ENCODE assay signal across 15 cellular contexts in the genomic region with DNA sequence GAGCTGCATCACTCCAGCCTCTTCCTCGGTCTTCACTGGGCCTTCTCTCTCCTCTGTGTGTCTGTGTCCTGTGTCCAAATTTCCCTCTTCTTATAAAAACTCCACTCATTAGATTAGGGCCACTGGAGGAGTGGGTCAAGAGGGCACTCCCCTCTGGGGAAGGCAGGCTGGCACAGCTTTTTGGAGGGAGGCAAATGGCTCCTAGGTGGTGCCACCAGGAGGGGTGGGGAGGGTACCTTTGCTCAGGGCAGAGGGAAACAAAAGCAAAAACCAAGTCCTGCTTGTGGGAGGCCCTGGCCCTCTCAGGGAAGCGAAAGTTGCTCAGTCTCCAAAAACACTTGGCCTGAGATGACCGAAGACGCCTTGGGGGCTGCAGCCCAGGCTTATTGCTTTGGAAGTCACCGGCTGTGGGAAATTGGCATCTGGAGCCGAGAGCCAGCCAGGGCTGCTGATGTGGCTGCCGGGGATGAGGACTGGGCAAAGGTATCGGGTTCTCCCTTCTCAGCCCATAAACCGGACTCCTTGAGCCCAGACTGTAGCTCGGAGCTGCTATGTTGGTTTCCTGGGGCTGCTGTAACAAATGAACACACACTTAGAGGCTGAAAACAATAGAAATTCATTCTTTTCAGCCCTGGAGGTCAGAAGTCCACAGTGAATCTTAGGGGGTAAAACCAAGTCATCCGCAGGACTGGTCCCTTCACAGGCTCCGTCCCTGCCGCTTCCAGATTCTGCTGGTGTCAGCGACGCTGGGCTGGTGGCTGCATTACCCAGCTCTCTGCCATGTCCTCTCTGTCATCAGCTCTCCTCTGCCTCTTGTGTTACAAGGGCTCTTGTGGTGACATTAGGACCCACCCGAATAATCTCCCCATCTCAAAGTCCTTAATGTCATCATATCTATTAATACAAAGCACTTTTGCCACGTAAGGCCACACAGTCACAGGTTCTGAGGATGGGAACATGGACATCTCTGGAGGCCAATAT. TPM values are rescaled to one million over a fixed set of nuclear protein-coding genes. Genes with fewer than 3 reads are reported as not detected.
DNase-seq lines count a peak whose midpoint lies in the region; ATAC-seq and TF ChIP-seq lines count a peak whose summit lies in the region.
"Had no signal": no experiment of that assay in that cellular context is flagged by ENCODE, and none has a peak within 500 bp of the region (broad histone marks: within the 10 kb centered on the region; RNA-seq: fewer than 3 reads in every experiment).

No MANE protein-coding gene starts in this region.

- 73% methylated on average over 7 of the region's 17 CpGs for WGBS in right lobe of liver (ENCODE audit: insufficient coverage, low coverage, low lambda C conversion rate, missing lambda C conversion rate)

- intact Hi-C loops in left ventricle myocardium inferior (cut with micrococcal nuclease) (no loop called here), Right ventricle myocardium superior (cut with DNase I) (no loop called here), right lobe of liver (cut with DNase I) (no loop called here), tibial artery (cut with DNase I; ENCODE audit: low total_unique reads) (no loop called here)

- H3K27ac ChIP-seq in left ventricle myocardium inferior (replicated peaks) (peak overlapping the region; percentile 8), HUES48 (ENCODE audit: low read depth, low read length) (peak overlapping the region; percentile 35), right lobe of liver (peak overlapping the region; percentile 53 to 77 (median 53)), tibial artery (peak overlapping the region; percentile 26 to 33)
- H3K27ac ChIP-seq: A549, Peyer's patch had no signal

- H3K9me3 ChIP-seq in left ventricle myocardium inferior (replicated peaks), result no peaks in the 10 kb centered on the region
- peaks cover 2% of the 10 kb centered on the region; the same call in 1 of the 2 replicates for H3K9me3 ChIP-seq in HUES48 (ENCODE audit: control insufficient read depth, insufficient read depth, low read length)
- H3K9me3 ChIP-seq in right lobe of liver, result no peaks in the 10 kb centered on the region
- no peaks in the 10 kb centered on the region for H3K9me3 ChIP-seq in tibial artery
- H3K9me3 ChIP-seq: Caco-2, Peyer's patch had no signal

- no peak overlapping the region for H3K4me3 ChIP-seq in left ventricle myocardium inferior
- no peak overlapping the region for H3K4me3 ChIP-seq in HUES48 (ENCODE audit: low read depth, low read length)
- H3K4me3 ChIP-seq in right lobe of liver, result no peak overlapping the region
- no peak overlapping the region for H3K4me3 ChIP-seq in tibial artery
- H3K4me3 ChIP-seq: A549, Peyer's patch had no signal

- H3K36me3 ChIP-seq in left ventricle myocardium inferior (no peaks in the 10 kb centered on the region), HUES48 (ENCODE audit: control insufficient read depth, insufficient read depth, low read length) (no peaks in the 10 kb centered on the region), right lobe of liver (peaks cover 0 to 6% (median 0%) of the 10 kb centered on the region in 4 donors), tibial artery (no peaks in the 10 kb centered on the region)
- H3K36me3 ChIP-seq: Peyer's patch had no signal

- no peak overlapping the region for H3K9ac ChIP-seq in HUES48 (ENCODE audit: low read depth, low read length)

- ATAC-seq in Right ventricle myocardium superior (ENCODE audit: poor library complexity) (no peak), right lobe of liver (no peak)

- peaks cover 8% of the 10 kb centered on the region for H3K4me1 ChIP-seq in left ventricle myocardium inferior
- peaks cover 7% of the 10 kb centered on the region for H3K4me1 ChIP-seq in HUES48 (ENCODE audit: control insufficient read depth, insufficient read depth, low read length)
- peaks cover 0 to 46% (median 22%) of the 10 kb centered on the region in 4 donors for H3K4me1 ChIP-seq in right lobe of liver
- H3K4me1 ChIP-seq in tibial artery, result peaks cover 0 to 8% (median 0%) of the 10 kb centered on the region in 4 donors
- H3K4me1 ChIP-seq: A549, Caco-2, Peyer's patch had no signal

- H3K27me3 ChIP-seq in left ventricle myocardium inferior (ENCODE audit: low read depth) (peaks cover 24% of the 10 kb centered on the region), HUES48 (ENCODE audit: control insufficient read depth, insufficient read depth, low read length) (0 out of 2 replicates have a peak, but pooled peaks cover 5% of the 10 kb centered on the region), right lobe of liver (no peaks in the 10 kb centered on the region), tibial artery (no peaks in the 10 kb centered on the region)
- H3K27me3 ChIP-seq: Peyer's patch had no signal

- no peak for TF ChIP-seq POLR2A in right lobe of liver (IDR thresholded peaks at IDR 0.05)

- TF ChIP-seq CTCF in left ventricle myocardium inferior (IDR thresholded peaks at IDR 0.05; ENCODE audit: borderline replicate concordance) (no peak), right lobe of liver (IDR thresholded peaks at IDR 0.05) (no peak), tibial artery (IDR thresholded peaks at IDR 0.05) (no peak)

- no peak for DNase-seq in left ventricle myocardium inferior
- DNase-seq in Right ventricle myocardium superior, result no peak
- no peak for DNase-seq in right lobe of liver
- DNase-seq in tibial artery, result no peak
- no peak for DNase-seq in T-helper 9 cell
- DNase-seq in hippocampal formation (lab: John Stamatoyannopoulos, UW), result no peak
- DNase-seq in NCI-H510A (lab: John Stamatoyannopoulos, UW), result no peak
- DNase-seq: NCI-H1105 treated with DMSO at 0.1 percent for 48 hours, NCI-H1930, NCI-H2171 treated with DMSO at 0.1 percent for 48 hours, Peyer's patch, SIG-M5 had no signal

RNA-seq across cellular contexts. Expression of gene ANO1, which starts 48.0 kb away (rescaled TPM):
- total RNA-seq in left ventricle myocardium inferior (7.7 TPM), Right ventricle myocardium superior (6.2 TPM), right lobe of liver (100 to 1,000 TPM in 3 of 6 experiments, 10 to 100 TPM in 3; 32.1 to 292 (median 78.0) TPM)
